In the genomic region with DNA sequence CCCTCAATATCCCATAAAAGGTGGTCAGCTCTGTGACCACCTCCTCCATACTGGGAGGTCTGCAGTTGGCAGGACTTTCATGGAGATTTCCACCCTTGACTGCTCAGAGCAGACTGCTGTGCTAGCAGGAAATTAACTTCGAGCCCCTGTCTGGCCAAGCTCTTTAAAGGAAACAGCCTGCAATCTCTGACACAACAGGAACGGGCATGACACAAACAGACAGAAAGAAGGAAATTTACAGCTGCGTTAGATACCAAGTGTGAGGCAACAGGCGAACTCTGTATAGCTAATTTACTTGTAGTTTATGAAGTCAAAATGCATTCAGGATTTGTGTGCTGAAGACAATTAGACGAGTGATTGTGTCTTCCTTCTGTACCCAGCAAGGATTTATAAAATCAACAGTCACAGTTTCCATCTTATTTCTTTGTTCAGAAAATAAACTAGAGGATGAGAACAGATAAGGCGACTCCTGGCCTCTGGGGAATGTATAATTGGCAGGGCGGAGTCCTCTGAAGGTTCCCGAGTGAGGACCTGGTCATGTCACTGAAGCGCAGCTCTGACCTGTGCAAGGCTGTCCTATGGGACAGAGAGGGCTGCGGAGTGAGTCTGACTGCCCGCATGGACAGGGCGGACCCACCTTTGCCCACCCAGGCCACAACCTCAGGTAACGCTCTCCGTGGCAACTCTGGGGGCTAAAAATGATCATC, we compare ENCODE assay signal across 10 cellular contexts. TPM values are rescaled to one million over a fixed set of nuclear protein-coding genes. Genes with fewer than 3 reads are reported as not detected.
DNase-seq lines count a peak whose midpoint lies in the region; TF ChIP-seq lines count a peak whose summit lies in the region.
"Had no signal": no experiment of that assay in that cellular context is flagged by ENCODE, and none has a peak within 500 bp of the region (broad histone marks: within the 10 kb centered on the region; RNA-seq: fewer than 3 reads in every experiment).

No MANE protein-coding gene starts in this region.

- DNase-seq in NB4 (ENCODE audit: low read depth), result peak; percentile 65
- DNase-seq in dermis microvascular lymphatic vessel endothelial cell (ENCODE audit: low read depth in 2 of 2), result peak; percentile 79 to 95
- DNase-seq in DMS114 treated with DMSO at 0.1 percent for 48 hours (lab: John Stamatoyannopoulos, UW; ENCODE audit: unreplicated experiment), result no peak
- DNase-seq in foreskin fibroblast, result no peak
- DNase-seq in SK-N-SH, result no peak
- no peak for DNase-seq in NCI-H187 treated with DMSO at 0.1 percent for 48 hours (lab: John Stamatoyannopoulos, UW)
- DNase-seq: NCI-H1930 had no signal

- peak overlapping the region; percentile 52 to 79 (median 74); a peak in 21 of 22 replicates for H3K9ac ChIP-seq in BLaER1 treated with 17β-estradiol and CSF1 and Interleukin-3, amounts not matched to agents 10 nM and 100 nM
- no peak overlapping the region for H3K9ac ChIP-seq in SK-N-SH

- POLR2A ChIA-PET in SK-N-SH (lab: Yijun Ruan, JAX), result no interaction called here

- 0 out of 22 replicates have a peak, but pooled peaks cover 0 to 5% (median 0%) of the 10 kb centered on the region in 11 experiments for H3K9me3 ChIP-seq in BLaER1 treated with 17β-estradiol and CSF1 and Interleukin-3, amounts not matched to agents 10 nM and 100 nM (replicated peaks in 1 of 11)
- H3K9me3 ChIP-seq in mesodermal cell (ENCODE audit: control insufficient read depth, low read length), result no peaks in the 10 kb centered on the region
- H3K9me3 ChIP-seq in SK-N-SH, result no peaks in the 10 kb centered on the region
- H3K9me3 ChIP-seq: body of pancreas had no signal

- H3K27ac ChIP-seq in BLaER1 treated with 17β-estradiol and CSF1 and Interleukin-3, amounts not matched to agents 10 nM and 100 nM, result peak overlapping the region; percentile 71 to 93 (median 86)
- H3K27ac ChIP-seq in mesodermal cell (ENCODE audit: low read depth, low read length, severe bottlenecking), result peak overlapping the region; percentile 85
- no peak overlapping the region for H3K27ac ChIP-seq in SK-N-SH (ENCODE audit: low read depth in 2 of 2, low read length in 1 of 2)

- no peak overlapping the region for H2AFZ ChIP-seq in SK-N-SH (ENCODE audit: low read depth)

- no peaks in the 10 kb centered on the region for H3K79me2 ChIP-seq in SK-N-SH (ENCODE audit: insufficient read depth)

- peak overlapping the region in 3 of 10 experiments; percentile 21 to 49 (median 23); a peak in 4 of 20 replicates for H3K4me3 ChIP-seq in BLaER1 treated with 17β-estradiol and CSF1 and Interleukin-3, amounts not matched to agents 10 nM and 100 nM
- no peak overlapping the region for H3K4me3 ChIP-seq in NB4 (ENCODE audit: low read depth, low read length)
- no peak overlapping the region for H3K4me3 ChIP-seq in mesodermal cell (ENCODE audit: extremely low read depth, insufficient read depth, low read length, poor library complexity, severe bottlenecking)
- no peak overlapping the region for H3K4me3 ChIP-seq in foreskin fibroblast (ENCODE audit: low read depth in 1 of 2, low read length in 2 of 2)
- no peak overlapping the region for H3K4me3 ChIP-seq in SK-N-SH (ENCODE audit: low read depth in 2 of 2, low read length in 1 of 2)
- H3K4me3 ChIP-seq: body of pancreas had no signal

- no peak for TF ChIP-seq EP300 in SK-N-SH (IDR thresholded peaks at IDR 0.05; ENCODE audit: borderline replicate concordance in 1 of 2, low read depth in 1 of 2, low read length in 1 of 2)

- H3K4me2 ChIP-seq in BLaER1 treated with 17β-estradiol and CSF1 and Interleukin-3, amounts not matched to agents 10 nM and 100 nM, result peak overlapping the region; percentile 77 to 94 (median 86)
- no peak overlapping the region for H3K4me2 ChIP-seq in SK-N-SH

- WGBS in mesodermal cell (ENCODE audit: insufficient coverage in 2 of 2), 2 experiments, result 83 to 88% methylated on average over 8 to 11 of the region's 14 CpGs
- WGBS in SK-N-SH (ENCODE audit: low lambda C conversion rate), result 92% methylated on average over 14 of the region's 14 CpGs

- no peak for TF ChIP-seq RAD21 in SK-N-SH (IDR thresholded peaks at IDR 0.05; ENCODE audit: low read length)

- CTCF ChIA-PET in SK-N-SH (lab: Yijun Ruan, JAX), result interaction anchor here (1.0 to 3.9 kb wide), 6 partner anchors 13 to 268 kb away, joined by 3 to 21 read pairs (median 6); no protein-coding TSS in a partner anchor

- H3K9me2 ChIP-seq in SK-N-SH, result no peaks in the 10 kb centered on the region

- H3K27me3 ChIP-seq in BLaER1 treated with 17β-estradiol and CSF1 and Interleukin-3, amounts not matched to agents 10 nM and 100 nM, result no peaks in the 10 kb centered on the region
- no peaks in the 10 kb centered on the region for H3K27me3 ChIP-seq in SK-N-SH (ENCODE audit: insufficient read depth)
- H3K27me3 ChIP-seq: body of pancreas had no signal

- no peak for TF ChIP-seq POLR2A in NB4 (IDR thresholded peaks at IDR 0.05; ENCODE audit: extremely low read depth, insufficient read length)

- peaks cover 0 to 34% (median 14%) of the 10 kb centered on the region in 11 experiments; a peak in 9 of 22 replicates for H3K36me3 ChIP-seq in BLaER1 treated with 17β-estradiol and CSF1 and Interleukin-3, amounts not matched to agents 10 nM and 100 nM
- H3K36me3 ChIP-seq in mesodermal cell (ENCODE audit: control insufficient read depth, insufficient read depth, low read length) (peaks cover 56% of the 10 kb centered on the region), SK-N-SH (replicated peaks in 1 of 2; ENCODE audit: control insufficient read depth in 1 of 2, insufficient read depth in 2 of 2, low read length in 1 of 2) (peaks cover 17 to 35% of the 10 kb centered on the region in 2 experiments)

- TF ChIP-seq CTCF in NB4 (IDR thresholded peaks at IDR 0.05; ENCODE audit: low read depth, low read length), result no peak
- no peak for TF ChIP-seq CTCF in foreskin fibroblast (IDR thresholded peaks at IDR 0.05; ENCODE audit: low read depth, low read length)
- TF ChIP-seq CTCF in SK-N-SH (IDR thresholded peaks at IDR 0.05), result no peak

- no peaks in the 10 kb centered on the region for H4K20me1 ChIP-seq in BLaER1 treated with 17β-estradiol and CSF1 and Interleukin-3, amounts not matched to agents 10 nM and 100 nM
- no peaks in the 10 kb centered on the region for H4K20me1 ChIP-seq in SK-N-SH (ENCODE audit: insufficient read depth)

- no peaks in the 10 kb centered on the region for H3F3A ChIP-seq in SK-N-SH (replicated peaks; ENCODE audit: insufficient read depth)

- peaks cover 73 to 88% (median 77%) of the 10 kb centered on the region in 10 experiments for H3K4me1 ChIP-seq in BLaER1 treated with 17β-estradiol and CSF1 and Interleukin-3, amounts not matched to agents 10 nM and 100 nM
- H3K4me1 ChIP-seq in mesodermal cell (ENCODE audit: control insufficient read depth, insufficient read depth, low read length, poor library complexity, severe bottlenecking) (peaks cover 36% of the 10 kb centered on the region), SK-N-SH (ENCODE audit: control insufficient read depth in 1 of 2, insufficient read depth in 2 of 2, low read depth in 1 of 2, low read length in 1 of 2) (peaks cover 0 to 4% of the 10 kb centered on the region in 2 experiments; a peak in 2 of 4 replicates)

TF ChIP-seq in SK-N-SH, 30 proteins besides CTCF, POLR2A, EP300 and RAD21:
- no peak for TF ChIP-seq RCOR1 (IDR thresholded peaks at IDR 0.05; ENCODE audit: low read length)
- TF ChIP-seq, protein P1, sequence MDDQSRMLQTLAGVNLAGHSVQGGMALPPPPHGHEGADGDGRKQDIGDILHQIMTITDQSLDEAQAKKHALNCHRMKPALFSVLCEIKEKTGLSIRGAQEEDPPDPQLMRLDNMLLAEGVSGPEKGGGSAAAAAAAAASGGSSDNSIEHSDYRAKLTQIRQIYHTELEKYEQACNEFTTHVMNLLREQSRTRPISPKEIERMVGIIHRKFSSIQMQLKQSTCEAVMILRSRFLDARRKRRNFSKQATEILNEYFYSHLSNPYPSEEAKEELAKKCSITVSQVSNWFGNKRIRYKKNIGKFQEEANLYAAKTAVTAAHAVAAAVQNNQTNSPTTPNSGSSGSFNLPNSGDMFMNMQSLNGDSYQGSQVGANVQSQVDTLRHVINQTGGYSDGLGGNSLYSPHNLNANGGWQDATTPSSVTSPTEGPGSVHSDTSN (IDR thresholded peaks at IDR 0.05), result no peak
- TF ChIP-seq JUND (IDR thresholded peaks at IDR 0.05), result no peak

RNA-seq across cellular contexts. Expression of gene WIPI1, which starts 16.1 kb away (rescaled TPM):
- total RNA-seq in dermis microvascular lymphatic vessel endothelial cell, result 49.6 and 92.8 TPM in 2 replicates
- 108 TPM for polyA plus RNA-seq in mesodermal cell (2013, experiment 1 of 2)
- polyA plus RNA-seq in mesodermal cell (2013, experiment 2 of 2), result 96.9 TPM
- polyA plus RNA-seq in SK-N-SH (2012; rRNA removed), result 52.7 and 65.2 TPM in 2 replicates
- 49.1 and 55.1 TPM in 2 replicates for polyA plus RNA-seq in SK-N-SH (2012; cell fraction: cytosol; rRNA removed)
- 35.4 and 62.8 TPM in 2 replicates for polyA plus RNA-seq in SK-N-SH (2012; cell fraction: nucleus; rRNA removed)

Comparison
In these comparisons a context has a peak if more than half of its experiments do, and no peak if none do; other contexts are left out.
1. H3K27ac ChIP-seq: peak in BLaER1 treated with 17β-estradiol and CSF1 and Interleukin-3, amounts not matched to agents 10 nM and 100 nM (11 of 11) and mesodermal cell (single experiment); none in SK-N-SH (0 of 2).
2. DNase-seq: peak in NB4 (single experiment) and dermis microvascular lymphatic vessel endothelial cell (2 of 2); none in DMS114 treated with DMSO at 0.1 percent for 48 hours (single experiment), foreskin fibroblast (0 of 2), SK-N-SH (single experiment) and NCI-H187 treated with DMSO at 0.1 percent for 48 hours (single experiment).